Comparison of ENCODE assay signal across 21 cellular contexts in genomic region chr9:92492781-92493401, GRCh38. TPM values are rescaled to one million over a fixed set of nuclear protein-coding genes. Genes with fewer than 3 reads are reported as not detected.
DNase-seq lines count a peak whose midpoint lies in the region; ATAC-seq, FAIRE-seq and TF ChIP-seq lines count a peak whose summit lies in the region.
"Had no signal": no experiment of that assay in that cellular context is flagged by ENCODE, and none has a peak within 500 bp of the region (broad histone marks: within the 10 kb centered on the region; RNA-seq: fewer than 3 reads in every experiment).

No MANE protein-coding gene starts in this region.

- H3K9ac ChIP-seq in K562 (ENCODE audit: insufficient read depth in 1 of 2, low read depth in 2 of 2, low read length in 2 of 2) (peak overlapping the region in 1 of 2 experiments; percentile 46; a peak in 1 of 4 replicates), neural progenitor cell (no peak overlapping the region)

- H3K27me3 Mint-ChIP-seq in GM23338 (ENCODE audit: insufficient read depth, low read depth, poor library complexity) (no peaks in the 10 kb centered on the region), neural progenitor cell (ENCODE audit: insufficient read depth, low read depth) (no peaks in the 10 kb centered on the region)

- H3K79me2 ChIP-seq in GM23338 (replicated peaks; ENCODE audit: insufficient read depth): no peaks in the 10 kb centered on the region
- H3K79me2 ChIP-seq in K562 (ENCODE audit: control insufficient read depth, insufficient read depth, low read length): no peaks in the 10 kb centered on the region
- H3K79me2 ChIP-seq in neural progenitor cell (ENCODE audit: low read depth): no peaks in the 10 kb centered on the region

- H3K27ac ChIP-seq in GM23338 (ENCODE audit: low read depth) (no peak overlapping the region), K562 (ENCODE audit: extremely low read depth, low read depth, low read length) (no peak overlapping the region), neural progenitor cell (no peak overlapping the region)
- H3K27ac ChIP-seq: SJCRH30 had no signal

- CTCF ChIA-PET in K562 (lab: Yijun Ruan, JAX; ENCODE audit: low intra/inter-chr PET ratio): no interaction called here

- H3K4me2 ChIP-seq in GM23338: no peak overlapping the region
- no peak overlapping the region for H3K4me2 ChIP-seq in K562 (ENCODE audit: insufficient read depth, low read length)
- no peak overlapping the region for H3K4me2 ChIP-seq in neural progenitor cell

- no TSS peak for BruUV-seq in K562 (replicated peaks; lab: Mats Ljungman, UMichigan)

- TF ChIP-seq POLR2A in K562 (conservative IDR thresholded peaks at IDR 0.05): no peak

- WGBS in K562 (ENCODE audit: insufficient coverage, low coverage, missing lambda C conversion rate): 51% methylated on average over 3 of the region's 3 CpGs

- peak; percentile 45; the same call in 2 of the 3 replicates for ATAC-seq in GM23338
- no peak for ATAC-seq in K562

- H3K36me3 ChIP-seq in GM23338 (ENCODE audit: insufficient read depth) (no peaks in the 10 kb centered on the region), K562 (ENCODE audit: control insufficient read depth, insufficient read depth, low read length) (no peaks in the 10 kb centered on the region), neural progenitor cell (no peaks in the 10 kb centered on the region)
- H3K36me3 ChIP-seq: SJCRH30 had no signal

- H3K9me3 Mint-ChIP-seq in GM23338 (no peaks in the 10 kb centered on the region; the same call in 2 of the 3 replicates), neural progenitor cell (no peaks in the 10 kb centered on the region)
- H3K9me3 Mint-ChIP-seq: CD14-positive monocyte; T-helper 2 cell treated with Interferon-gamma antibody and Interleukin-4, amounts not matched to agents 5 μg/mL and 100 μg/mL, for 36 hours had no signal

- H3K4me1 ChIP-seq in GM23338 (ENCODE audit: insufficient read depth) (no peaks in the 10 kb centered on the region), K562 (replicated peaks in 1 of 2; ENCODE audit: control insufficient read depth in 2 of 2, insufficient read depth in 2 of 2, low read length in 2 of 2) (no peaks in the 10 kb centered on the region; a peak in 2 of 5 replicates), neural progenitor cell (no peaks in the 10 kb centered on the region)
- H3K4me1 ChIP-seq: SJCRH30 had no signal

- no peaks in the 10 kb centered on the region for H3K9me2 ChIP-seq in GM23338 (ENCODE audit: insufficient read depth)

- no peaks in the 10 kb centered on the region for H3K9me1 ChIP-seq in K562 (ENCODE audit: control insufficient read depth, insufficient read depth, low read length)

- H3K27ac Mint-ChIP-seq in GM23338 (no peak overlapping the region), neural progenitor cell (no peak overlapping the region)
- H3K27ac Mint-ChIP-seq: CD14-positive monocyte; T-helper 2 cell treated with Interferon-gamma antibody and Interleukin-4, amounts not matched to agents 5 μg/mL and 100 μg/mL, for 36 hours had no signal

- H3K4me3 Mint-ChIP-seq in GM23338 (no peak overlapping the region), neural progenitor cell (no peak overlapping the region)
- H3K4me3 Mint-ChIP-seq: CD14-positive monocyte; T-helper 2 cell treated with Interferon-gamma antibody and Interleukin-4, amounts not matched to agents 5 μg/mL and 100 μg/mL, for 36 hours had no signal

- TF ChIP-seq CTCF in GM23338 (conservative IDR thresholded peaks at IDR 0.05; ENCODE audit: low read depth in 2 of 2): no peak
- TF ChIP-seq CTCF in K562 (IDR thresholded peaks at IDR 0.05 in 2 of 3, conservative IDR thresholded peaks at IDR 0.05 in 1 of 3; ENCODE audit: insufficient read depth in 2 of 3, low read depth in 1 of 3, low read length in 3 of 3): no peak
- TF ChIP-seq CTCF in neural progenitor cell (IDR thresholded peaks at IDR 0.05): no peak

- in situ Hi-C loops in K562 (cut with MboI): no loop called here

- no peak overlapping the region for H2AFZ ChIP-seq in GM23338
- H2AFZ ChIP-seq in K562 (ENCODE audit: low read depth, low read length): no peak overlapping the region
- no peak overlapping the region for H2AFZ ChIP-seq in neural progenitor cell (replicated peaks)

- no peak for FAIRE-seq in K562 (lab: Jason Lieb, UNC)
- FAIRE-seq: G401.6 had no signal

- no peaks in the 10 kb centered on the region for H3K27me3 ChIP-seq in GM23338 (ENCODE audit: insufficient read depth)
- no peaks in the 10 kb centered on the region for H3K27me3 ChIP-seq in K562 (ENCODE audit: control insufficient read depth in 2 of 2, insufficient read depth in 2 of 2, low read length in 2 of 2)
- H3K27me3 ChIP-seq in neural progenitor cell: no peaks in the 10 kb centered on the region
- H3K27me3 ChIP-seq: SJCRH30 had no signal

- H4K20me1 ChIP-seq in GM23338 (replicated peaks; ENCODE audit: insufficient read depth) (no peaks in the 10 kb centered on the region), K562 (replicated peaks; ENCODE audit: control insufficient read depth, insufficient read depth, low read length) (no peaks in the 10 kb centered on the region), neural progenitor cell (ENCODE audit: low read depth) (no peaks in the 10 kb centered on the region)

- intact Hi-C loops in K562 (cut with micrococcal nuclease): no loop called here

- no peak for TF ChIP-seq EP300 in K562 (IDR thresholded peaks at IDR 0.05; ENCODE audit: low read length)

- H3K9me3 ChIP-seq in K562 (replicated peaks; ENCODE audit: control insufficient read depth, insufficient read depth, low read depth, low read length): no peaks in the 10 kb centered on the region
- no peaks in the 10 kb centered on the region for H3K9me3 ChIP-seq in neural progenitor cell (ENCODE audit: low read depth)
- H3K9me3 ChIP-seq: SJCRH30 had no signal

- no peak for TF ChIP-seq RAD21 in K562 (CRISPR knock-in tag; conservative IDR thresholded peaks at IDR 0.05 in 1 of 2, IDR thresholded peaks at IDR 0.05 in 1 of 2)

- H3K4me3 ChIP-seq in GM23338 (no peak overlapping the region), K562 (no peak overlapping the region), neural progenitor cell (no peak overlapping the region)
- H3K4me3 ChIP-seq: SJCRH30 had no signal

- POLR2A ChIA-PET in K562 (lab: Yijun Ruan, JAX): interaction anchor here (0.7 to 1.3 kb wide), 2 partner anchors 8 to 11 kb away, joined by 3 to 4 read pairs; no protein-coding TSS in a partner anchor

- H3K36me3 Mint-ChIP-seq in GM23338 (ENCODE audit: low read depth): no peaks in the 10 kb centered on the region
- no peaks in the 10 kb centered on the region for H3K36me3 Mint-ChIP-seq in neural progenitor cell

- H3F3A ChIP-seq in GM23338 (replicated peaks; ENCODE audit: low read depth) (no peaks in the 10 kb centered on the region), neural progenitor cell (ENCODE audit: low read depth) (no peaks in the 10 kb centered on the region)

- DNase-seq in GM23338 (ENCODE audit: low spot score) (no peak), NCI-H146 (lab: John Stamatoyannopoulos, UW) (peak; percentile 46), K562 (ENCODE audit: extremely low read depth in 1 of 4, low spot score in 3 of 4) (no peak), neural progenitor cell (ENCODE audit: low spot score) (peak; percentile 31), NCI-H2107 treated with DMSO at 0.1 percent for 48 hours (lab: John Stamatoyannopoulos, UW; ENCODE audit: unreplicated experiment) (no peak), dermis blood vessel endothelial cell (no peak)
- no peak for DNase-seq in activated effector memory CD4-positive, alpha-beta T cell treated with anti-CD3 and anti-CD28 coated beads, Interleukin-2, amount 50 U/mL, for 16 hours
- no peak for DNase-seq in stimulated activated CD4-positive, alpha-beta T cell treated with anti-CD3 and anti-CD28 coated beads, Interleukin-12 subunit alpha, Interleukin-12 subunit beta, amount 100 ng/mL, for 4 hours
- DNase-seq: ACHN, DMS79 treated with DMSO at 0.1 percent for 48 hours, HCEC 1CT, KG1, NCI-H1105 treated with DMSO at 0.1 percent for 48 hours, NCI-H1930, NCI-H2171, NCI-H774, SJCRH30 had no signal

- H3K4me1 Mint-ChIP-seq in GM23338 (no peaks in the 10 kb centered on the region; the same call in 2 of the 3 replicates), neural progenitor cell (no peaks in the 10 kb centered on the region)

RNA-seq across cellular contexts. Expression of gene ASPN, which starts 10.6 kb away (rescaled TPM):
- not detected in 2 replicates for total RNA-seq in GM23338 (2014; rRNA removed; shearing (Covaris generic))
- polyA plus RNA-seq in GM23338 (2016; fragmentation: Nextera tagmentation; extraction: Ambion mirVana): 0.82 and 0.99 TPM in 2 replicates
- not detected in 2 replicates for total RNA-seq in K562 (2011; cell fraction: chromatin; rRNA removed; ENCODE audit: low replicate concordance)
- not detected in 2 replicates for total RNA-seq in K562 (2011; cell fraction: nucleolus; rRNA removed)
- total RNA-seq in K562 (2011; cell fraction: nucleoplasm; rRNA removed): not detected in 2 replicates
- total RNA-seq in K562 (2014; rRNA removed): not detected in 2 replicates
- not detected in 2 replicates for total RNA-seq in K562 (2014; rRNA removed; fragmentation: Illumina TruSeq; extraction: Trizol)
- not detected in 2 replicates for total RNA-seq in K562 (2015; rRNA removed; fragmentation: Illumina TruSeq; extraction: Trizol)
- not detected in 2 replicates for total RNA-seq in K562 (2021)
- polyA plus RNA-seq in K562 (2011; rRNA removed): not detected in 2 replicates
- not detected in 2 replicates for polyA plus RNA-seq in K562 (2011; cell fraction: cytosol; rRNA removed)
- polyA plus RNA-seq in K562 (2011; cell fraction: nucleus; rRNA removed): not detected in 2 replicates
- polyA plus RNA-seq in K562 (2012): 0.03 TPM in 1 of 2 replicates, not detected in the other
- not detected in 2 replicates for polyA plus RNA-seq in K562 (2014; fragmentation: Illumina TruSeq; extraction: Trizol)
- under 1 TPM; 0.03 to 0.07 TPM for polyA plus RNA-seq in K562 (2014; fragmentation: Nextera tagmentation; extraction: Ambion mirVana)
- not detected in 2 replicates for polyA plus RNA-seq in K562 (2014; rRNA removed)
- polyA minus RNA-seq in K562 (2011; rRNA and poly(A)+ RNA removed): not detected in 2 replicates
- not detected in 2 replicates for polyA minus RNA-seq in K562 (2011; cell fraction: cytosol; rRNA and poly(A)+ RNA removed)
- polyA minus RNA-seq in K562 (2011; cell fraction: nucleus; rRNA and poly(A)+ RNA removed): not detected in 2 replicates
- not detected in 2 replicates for total RNA-seq in neural progenitor cell (ENCODE audit: low replicate concordance)
- total RNA-seq in dermis blood vessel endothelial cell: not detected in 2 replicates
- total RNA-seq: NCI-H460 had no signal
- polyA plus RNA-seq: CD14-positive monocyte had no signal

RNA-seq across cellular contexts. Expression of gene ECM2, which starts 42.9 kb away (rescaled TPM):
- total RNA-seq in GM23338 (2014; rRNA removed; shearing (Covaris generic)): not detected in 2 replicates
- polyA plus RNA-seq in GM23338 (2016; fragmentation: Nextera tagmentation; extraction: Ambion mirVana) (0.57 and 0.79 TPM in 2 replicates), K562 (2011; rRNA removed) (not detected in 2 replicates), K562 (2014; fragmentation: Illumina TruSeq; extraction: Trizol) (not detected in 2 replicates), K562 (2014; fragmentation: Nextera tagmentation; extraction: Ambion mirVana) (under 1 TPM; 0.03 to 0.07 TPM), K562 (2014; rRNA removed) (not detected in 2 replicates)
- not detected in 2 replicates for total RNA-seq in K562 (2011; cell fraction: chromatin; rRNA removed; ENCODE audit: low replicate concordance)
- not detected in 2 replicates for total RNA-seq in K562 (2011; cell fraction: nucleolus; rRNA removed)
- not detected in 2 replicates for total RNA-seq in K562 (2011; cell fraction: nucleoplasm; rRNA removed)
- total RNA-seq in K562 (2014; rRNA removed) (not detected in 2 replicates), K562 (2014; rRNA removed; fragmentation: Illumina TruSeq; extraction: Trizol) (not detected in 2 replicates), K562 (2015; rRNA removed; fragmentation: Illumina TruSeq; extraction: Trizol) (not detected in 2 replicates), K562 (2021) (not detected in 2 replicates), neural progenitor cell (ENCODE audit: low replicate concordance) (not detected in 2 replicates), dermis blood vessel endothelial cell (not detected in 2 replicates)
- not detected in 2 replicates for polyA plus RNA-seq in K562 (2011; cell fraction: cytosol; rRNA removed)
- not detected in 2 replicates for polyA plus RNA-seq in K562 (2011; cell fraction: nucleus; rRNA removed)
- polyA plus RNA-seq in K562 (2012): 0.04 and 0.06 TPM in 2 replicates
- not detected in 2 replicates for polyA minus RNA-seq in K562 (2011; rRNA and poly(A)+ RNA removed)
- not detected in 2 replicates for polyA minus RNA-seq in K562 (2011; cell fraction: cytosol; rRNA and poly(A)+ RNA removed)
- polyA minus RNA-seq in K562 (2011; cell fraction: nucleus; rRNA and poly(A)+ RNA removed): not detected in 2 replicates
- total RNA-seq: SJCRH30 had no signal

Comparison
In these comparisons a context has a peak if more than half of its experiments do, and no peak if none do; other contexts are left out.
1. DNase-seq: peak in NCI-H146 (single experiment) and neural progenitor cell (single experiment); none in GM23338 (single experiment), K562 (0 of 4), activated effector memory CD4-positive, alpha-beta T cell treated with anti-CD3 and anti-CD28 coated beads, Interleukin-2, amount 50 U/mL, for 16 hours (single experiment), NCI-H2107 treated with DMSO at 0.1 percent for 48 hours (single experiment), dermis blood vessel endothelial cell (single experiment) and stimulated activated CD4-positive, alpha-beta T cell treated with anti-CD3 and anti-CD28 coated beads, Interleukin-12 subunit alpha, Interleukin-12 subunit beta, amount 100 ng/mL, for 4 hours (single experiment).